8 cellular contexts compared by ENCODE assay signal in the genomic region with DNA sequence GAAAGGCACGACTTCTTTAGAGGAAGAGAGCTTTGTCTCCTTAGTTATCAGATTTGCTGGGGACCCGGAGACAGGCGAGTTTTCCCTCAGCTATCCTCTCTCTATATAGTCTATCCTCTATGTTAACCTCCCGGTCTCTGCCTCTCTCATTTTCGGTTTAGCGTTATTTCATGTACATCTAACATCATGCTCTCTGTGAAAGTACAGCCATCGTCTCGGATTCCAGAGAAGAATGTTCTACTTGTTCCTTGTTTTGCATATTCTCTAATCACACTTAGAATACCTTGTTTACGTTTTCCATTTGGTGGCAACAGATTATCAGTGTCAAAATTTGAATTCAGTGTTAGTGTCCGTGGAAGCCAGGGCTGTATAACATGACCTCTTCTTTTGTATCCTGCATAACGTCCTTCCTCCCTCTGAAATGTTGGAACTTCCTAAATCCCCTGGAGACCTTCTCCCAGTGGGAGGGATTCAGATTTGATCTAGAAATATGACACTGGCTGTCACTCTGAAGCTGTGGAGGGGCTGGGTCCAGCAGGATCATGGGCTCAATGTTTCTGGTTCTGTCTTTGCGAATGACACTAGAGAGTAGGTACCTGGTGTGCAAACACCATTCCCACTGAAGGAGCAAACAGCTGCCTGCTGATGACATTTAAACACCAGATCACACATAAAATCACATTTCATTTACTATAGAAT. TPM values are rescaled to one million over a fixed set of nuclear protein-coding genes. Genes with fewer than 3 reads are reported as not detected.
DNase-seq lines count a peak whose midpoint lies in the region; ATAC-seq, FAIRE-seq and TF ChIP-seq lines count a peak whose summit lies in the region.

No MANE protein-coding gene starts in this region.

- H3K4me2 ChIP-seq in astrocyte (ENCODE audit: low read length) = peak overlapping the region; percentile 96
- H3K4me2 ChIP-seq in keratinocyte (ENCODE audit: control insufficient read depth, extremely low read depth, insufficient read depth, low read depth, low read length) = peak overlapping the region; percentile 88

- H3K9me3 ChIP-seq in astrocyte (ENCODE audit: insufficient read depth, low read depth, low read length) (no peaks in the 10 kb centered on the region), keratinocyte (ENCODE audit: control insufficient read depth, low read depth, low read length) (no peaks in the 10 kb centered on the region), stomach smooth muscle (ENCODE audit: control insufficient read depth in 2 of 2, low read length in 2 of 2) (no peaks in the 10 kb centered on the region)

- no peaks in the 10 kb centered on the region for H3K36me3 ChIP-seq in astrocyte (ENCODE audit: insufficient read depth, low read length)
- no peaks in the 10 kb centered on the region for H3K36me3 ChIP-seq in keratinocyte (ENCODE audit: control insufficient read depth in 2 of 2, extremely low read depth in 1 of 2, insufficient read depth in 2 of 2, low read length in 2 of 2)
- no peaks in the 10 kb centered on the region for H3K36me3 ChIP-seq in stomach smooth muscle (ENCODE audit: control insufficient read depth in 2 of 2, insufficient read depth in 2 of 2, low read length in 2 of 2)

- H3K27ac ChIP-seq in astrocyte (ENCODE audit: low read depth, low read length) = peak overlapping the region; percentile 48
- peak overlapping the region; percentile 83 for H3K27ac ChIP-seq in keratinocyte (ENCODE audit: control insufficient read depth, insufficient read depth, low read length)
- peak overlapping the region; percentile 19 for H3K27ac ChIP-seq in stomach smooth muscle (ENCODE audit: low read length)

- TF ChIP-seq CTCF in astrocyte (IDR thresholded peaks at IDR 0.05; ENCODE audit: insufficient read depth, low read depth, low read length) = no peak
- TF ChIP-seq CTCF in keratinocyte (optimal IDR thresholded peaks at IDR 0.05 in 1 of 3, IDR thresholded peaks at IDR 0.05 in 1 of 3, conservative IDR thresholded peaks at IDR 0.05 in 1 of 3; ENCODE audit: extremely low read depth in 1 of 3, insufficient read depth in 2 of 3, low read length in 3 of 3) = no peak
- TF ChIP-seq CTCF in D721Med (IDR thresholded peaks at IDR 0.05; ENCODE audit: insufficient read depth, missing control alignments) = no peak

- peak overlapping the region; percentile 77 for H3K4me3 Mint-ChIP-seq in astrocyte (ENCODE audit: unreplicated experiment)

- H3K9me1 ChIP-seq in keratinocyte (ENCODE audit: control insufficient read depth, extremely low read depth, insufficient read depth, low read length) = no peaks in the 10 kb centered on the region

- H3K79me2 ChIP-seq in astrocyte (ENCODE audit: insufficient read depth, low read length) (no peaks in the 10 kb centered on the region), keratinocyte (ENCODE audit: control insufficient read depth, insufficient read depth, low read length) (no peaks in the 10 kb centered on the region)

- H3K27me3 ChIP-seq in astrocyte (ENCODE audit: insufficient read depth, low read length) (peaks cover 3% of the 10 kb centered on the region), keratinocyte (ENCODE audit: control insufficient read depth, extremely low read depth, insufficient read depth, low read length) (no peaks in the 10 kb centered on the region), stomach smooth muscle (ENCODE audit: control insufficient read depth in 1 of 2, insufficient read depth in 2 of 2, low read length in 2 of 2) (no peaks in the 10 kb centered on the region)

- peak; percentile 49 for FAIRE-seq in astrocyte (lab: Jason Lieb, UNC)
- FAIRE-seq in keratinocyte (lab: Jason Lieb, UNC) = peak; percentile 39
- no peak for FAIRE-seq in D721Med (lab: Jason Lieb, UNC)

- H2AFZ ChIP-seq in astrocyte (ENCODE audit: low read depth, low read length) (peak overlapping the region; percentile 64), keratinocyte (ENCODE audit: control insufficient read depth, low read length) (peak overlapping the region; percentile 94)

- H3K4me3 ChIP-seq in astrocyte (ENCODE audit: insufficient read depth, low read depth, low read length) = peak overlapping the region; percentile 78
- H3K4me3 ChIP-seq in keratinocyte (ENCODE audit: control insufficient read depth in 2 of 3, extremely low read depth in 1 of 3, insufficient read depth in 2 of 3, low read depth in 1 of 3, low read length in 3 of 3) = peak overlapping the region; percentile 55 to 89 (median 82)
- peak overlapping the region; percentile 84 to 89 for H3K4me3 ChIP-seq in stomach smooth muscle (ENCODE audit: low read length in 2 of 2)

- H4K20me1 ChIP-seq in astrocyte (ENCODE audit: insufficient read depth, low read length) = no peaks in the 10 kb centered on the region
- no peaks in the 10 kb centered on the region for H4K20me1 ChIP-seq in keratinocyte (ENCODE audit: control insufficient read depth, extremely low read depth, insufficient read depth, low read length)

- dilution Hi-C loops in keratinocyte (cut with MboI; ENCODE audit: extremely low pct_ligation_motif_present, low sequenced_read_pairs) = no loop called here

- no peaks in the 10 kb centered on the region for H3K36me3 Mint-ChIP-seq in astrocyte (ENCODE audit: low read depth, unreplicated experiment)

- H3K27ac Mint-ChIP-seq in astrocyte (ENCODE audit: unreplicated experiment) = no peak overlapping the region

- ATAC-seq in GM18907 (IDR thresholded peaks at IDR 0.05; ENCODE audit: unreplicated experiment) (peak; percentile 37), HG03457 (IDR thresholded peaks at IDR 0.05; ENCODE audit: unreplicated experiment) (peak; percentile 28), GM19467 (IDR thresholded peaks at IDR 0.05; ENCODE audit: unreplicated experiment) (no peak)

- H3K27me3 Mint-ChIP-seq in astrocyte (ENCODE audit: low read depth, unreplicated experiment) = no peaks in the 10 kb centered on the region

- H3K9me3 Mint-ChIP-seq in astrocyte (ENCODE audit: unreplicated experiment) = no peaks in the 10 kb centered on the region

- no peaks in the 10 kb centered on the region for H3K4me1 Mint-ChIP-seq in astrocyte (ENCODE audit: low read depth, unreplicated experiment)

- H3K4me1 ChIP-seq in astrocyte (ENCODE audit: insufficient read depth, low read length) (peaks cover 4% of the 10 kb centered on the region), keratinocyte (ENCODE audit: control insufficient read depth, extremely low read depth, insufficient read depth, low read length) (peaks cover 9% of the 10 kb centered on the region), stomach smooth muscle (ENCODE audit: control insufficient read depth, insufficient read depth, low read length) (no peaks in the 10 kb centered on the region)

- DNase-seq in AG08395 (ENCODE audit: low spot score) (peak; percentile 15), astrocyte (ENCODE audit: low read depth) (no peak), keratinocyte (ENCODE audit: low read depth, low spot score) (no peak), D721Med (ENCODE audit: insufficient read length, low spot score) (no peak)

- H3K9ac ChIP-seq in astrocyte (ENCODE audit: low read length) = peak overlapping the region; percentile 88
- H3K9ac ChIP-seq in keratinocyte (ENCODE audit: control insufficient read depth, extremely low read depth, insufficient read depth, low read length) = peak overlapping the region; percentile 90
- peak overlapping the region; percentile 65 to 69 for H3K9ac ChIP-seq in stomach smooth muscle (ENCODE audit: low read length in 2 of 2)

RNA-seq across cellular contexts. Expression of a gene that starts 0.7 kb away (rescaled TPM):
- total RNA-seq in astrocyte = 0.77 and 1.4 TPM in 2 replicates
- polyA plus RNA-seq in keratinocyte = 2.9 to 10.8 TPM (median 6.3 TPM) in 3 replicates
- polyA plus RNA-seq in keratinocyte (2011; ENCODE audit: low read depth) = 0.50 TPM
- 5.6 and 7.3 TPM in 2 replicates for polyA plus RNA-seq in keratinocyte (2011; cell fraction: cytosol; rRNA removed)
- polyA plus RNA-seq in keratinocyte (2011; cell fraction: nucleus; rRNA removed) = 20.1 and 32.2 TPM in 2 replicates
- polyA plus RNA-seq in keratinocyte (2012; ENCODE audit: low replicate concordance) = 0.68 and 5.8 TPM in 2 replicates
- 0.59 to 2.2 TPM (median 1.0 TPM) in 3 replicates for polyA minus RNA-seq in keratinocyte
- polyA minus RNA-seq in keratinocyte (2011; cell fraction: cytosol; rRNA and poly(A)+ RNA removed) = 1.9 TPM
- polyA minus RNA-seq in keratinocyte (2011; cell fraction: nucleus; rRNA and poly(A)+ RNA removed) = 5.5 and 5.7 TPM in 2 replicates

RNA-seq across cellular contexts. Expression of a gene that starts 40.7 kb away (rescaled TPM):
- 0.61 and 0.99 TPM in 2 replicates for total RNA-seq in astrocyte
- polyA plus RNA-seq in keratinocyte = 0.39 to 1.5 TPM (median 0.76 TPM) in 3 replicates
- polyA plus RNA-seq in keratinocyte (2011; ENCODE audit: low read depth) = not detected
- 0.40 and 0.78 TPM in 2 replicates for polyA plus RNA-seq in keratinocyte (2011; cell fraction: cytosol; rRNA removed)
- 1.1 and 1.6 TPM in 2 replicates for polyA plus RNA-seq in keratinocyte (2011; cell fraction: nucleus; rRNA removed)
- polyA plus RNA-seq in keratinocyte (2012; ENCODE audit: low replicate concordance) = 2.1 TPM in 1 of 2 replicates, not detected in the other
- polyA minus RNA-seq in keratinocyte = 0.10 to 0.13 TPM in 2 of 3 replicates, not detected in the other
- not detected for polyA minus RNA-seq in keratinocyte (2011; cell fraction: cytosol; rRNA and poly(A)+ RNA removed)
- 0.42 and 0.78 TPM in 2 replicates for polyA minus RNA-seq in keratinocyte (2011; cell fraction: nucleus; rRNA and poly(A)+ RNA removed)

RNA-seq across cellular contexts. Expression of a gene that starts 51.2 kb away (rescaled TPM):
- not detected in 2 replicates for total RNA-seq in astrocyte
- polyA plus RNA-seq in keratinocyte = 0.42 to 1.0 TPM (median 0.68 TPM) in 3 replicates
- polyA plus RNA-seq in keratinocyte (2011; ENCODE audit: low read depth) = not detected
- polyA plus RNA-seq in keratinocyte (2011; cell fraction: cytosol; rRNA removed) = 0.57 and 0.91 TPM in 2 replicates
- 2.4 and 2.8 TPM in 2 replicates for polyA plus RNA-seq in keratinocyte (2011; cell fraction: nucleus; rRNA removed)
- polyA plus RNA-seq in keratinocyte (2012; ENCODE audit: low replicate concordance) = not detected in 2 replicates
- 0.32 to 0.46 TPM in 2 of 3 replicates, not detected in the other for polyA minus RNA-seq in keratinocyte
- polyA minus RNA-seq in keratinocyte (2011; cell fraction: cytosol; rRNA and poly(A)+ RNA removed) = not detected
- 1.9 TPM in 1 of 2 replicates, not detected in the other for polyA minus RNA-seq in keratinocyte (2011; cell fraction: nucleus; rRNA and poly(A)+ RNA removed)

RNA-seq across cellular contexts. Expression of a gene that starts 57.4 kb away (rescaled TPM):
- not detected in 2 replicates for total RNA-seq in astrocyte
- 0.16 TPM in 1 of 3 replicates, not detected in the others for polyA plus RNA-seq in keratinocyte
- not detected for polyA plus RNA-seq in keratinocyte (2011; ENCODE audit: low read depth)
- 0.16 TPM in 1 of 2 replicates, not detected in the other for polyA plus RNA-seq in keratinocyte (2011; cell fraction: cytosol; rRNA removed)
- not detected in 2 replicates for polyA plus RNA-seq in keratinocyte (2011; cell fraction: nucleus; rRNA removed)
- polyA plus RNA-seq in keratinocyte (2012; ENCODE audit: low replicate concordance) = not detected in 2 replicates
- not detected in 3 replicates for polyA minus RNA-seq in keratinocyte
- polyA minus RNA-seq in keratinocyte (2011; cell fraction: cytosol; rRNA and poly(A)+ RNA removed) = not detected
- not detected in 2 replicates for polyA minus RNA-seq in keratinocyte (2011; cell fraction: nucleus; rRNA and poly(A)+ RNA removed)

RNA-seq across cellular contexts. Expression of a gene that starts 59.8 kb away (rescaled TPM):
- total RNA-seq in astrocyte = 1.2 and 1.3 TPM in 2 replicates
- polyA plus RNA-seq in keratinocyte = 0.96 to 39.7 TPM (median 9.7 TPM) in 3 replicates
- 1.6 TPM for polyA plus RNA-seq in keratinocyte (2011; ENCODE audit: low read depth)
- polyA plus RNA-seq in keratinocyte (2011; cell fraction: cytosol; rRNA removed) = 10.4 and 20.3 TPM in 2 replicates
- 115 and 181 TPM in 2 replicates for polyA plus RNA-seq in keratinocyte (2011; cell fraction: nucleus; rRNA removed)
- polyA plus RNA-seq in keratinocyte (2012; ENCODE audit: low replicate concordance) = 0.99 and 5.7 TPM in 2 replicates
- 0.69 to 8.7 TPM (median 2.0 TPM) in 3 replicates for polyA minus RNA-seq in keratinocyte
- polyA minus RNA-seq in keratinocyte (2011; cell fraction: cytosol; rRNA and poly(A)+ RNA removed) = 18.2 TPM
- 38.9 and 54.1 TPM in 2 replicates for polyA minus RNA-seq in keratinocyte (2011; cell fraction: nucleus; rRNA and poly(A)+ RNA removed)

Comparison
In these comparisons a context has a peak if more than half of its experiments do, and no peak if none do; other contexts are left out.
1. H3K27ac ChIP-seq: peak in every context shown above with its lines; median percentile 83 in keratinocyte; 48 in astrocyte; 19 in stomach smooth muscle.